In genomic region chr1:91591175-91591968, GRCh38 we compare ENCODE assay signal across 11 cellular contexts.
DNase-seq lines count a peak whose midpoint lies in the region; ATAC-seq, FAIRE-seq and TF ChIP-seq lines count a peak whose summit lies in the region.
"Had no signal": no experiment of that assay in that cellular context is flagged by ENCODE, and none has a peak within 500 bp of the region (broad histone marks: within the 10 kb centered on the region; RNA-seq: fewer than 3 reads in every experiment).

No MANE protein-coding gene starts in this region.

- no peak overlapping the region for H3K27ac ChIP-seq in right lobe of liver
- H3K27ac ChIP-seq in pancreas: no peak overlapping the region
- H3K27ac ChIP-seq: stomach had no signal

- 35% methylated on average over 13 of the region's 13 CpGs for WGBS in right lobe of liver (ENCODE audit: insufficient coverage, low coverage, low lambda C conversion rate, missing lambda C conversion rate)
- WGBS in pancreas, 2 donors: 55 to 57% methylated on average over 13 of the region's 13 CpGs

- H3K4me3 Mint-ChIP-seq in CD14-positive monocyte: peak overlapping the region; percentile 73 to 91
- H3K4me3 Mint-ChIP-seq in activated CD8-positive, alpha-beta T cell treated with anti-CD3 and anti-CD28 coated beads, Interleukin-2, amount 10 ng/mL, durations not matched to agents 7 days and 5 days: peak overlapping the region; percentile 20

- intact Hi-C loops in CD14-positive monocyte (cut with micrococcal nuclease): no loop called here
- intact Hi-C loops in right lobe of liver (cut with DNase I): no loop called here
- intact Hi-C loops in pancreas (cut with DNase I): no loop called here

- in situ Hi-C loops in GM13976 (cut with MboI; ENCODE audit: low sequenced_read_pairs, unreplicated experiment): no loop called here
- in situ Hi-C loops in ACHN (cut with HindIII; ENCODE audit: low pct_ligation_motif_present, low pct_unique_long_range_greater_than_20kb, low sequenced_read_pairs): no loop called here

- no peak for TF ChIP-seq POLR2A in right lobe of liver (IDR thresholded peaks at IDR 0.05)

- H3K36me3 Mint-ChIP-seq in CD14-positive monocyte: peaks cover 0 to 2% of the 10 kb centered on the region in 2 donors
- H3K36me3 Mint-ChIP-seq in activated CD8-positive, alpha-beta T cell treated with anti-CD3 and anti-CD28 coated beads, Interleukin-2, amount 10 ng/mL, durations not matched to agents 7 days and 5 days (ENCODE audit: low read depth): no peaks in the 10 kb centered on the region

- H3K27me3 Mint-ChIP-seq in CD14-positive monocyte (ENCODE audit: low read depth in 3 of 3): peaks cover 10 to 15% (median 12%) of the 10 kb centered on the region in 3 donors
- peaks cover 12% of the 10 kb centered on the region for H3K27me3 Mint-ChIP-seq in activated CD8-positive, alpha-beta T cell treated with anti-CD3 and anti-CD28 coated beads, Interleukin-2, amount 10 ng/mL, durations not matched to agents 7 days and 5 days (ENCODE audit: low read depth)

- H3K36me3 ChIP-seq in right lobe of liver (no peaks in the 10 kb centered on the region), pancreas (no peaks in the 10 kb centered on the region)
- H3K36me3 ChIP-seq: stomach had no signal

- POLR2A ChIA-PET in activated CD8-positive, alpha-beta T cell treated with anti-CD3 and anti-CD28 coated beads, Interleukin-2, amount 10 ng/mL, durations not matched to agents 7 days and 5 days (lab: Charles Lee): no interaction called here

- H3K27me3 ChIP-seq in right lobe of liver (no peaks in the 10 kb centered on the region), pancreas (no peaks in the 10 kb centered on the region)
- H3K27me3 ChIP-seq: stomach had no signal

- no peak for DNase-seq in CD14-positive monocyte (ENCODE audit: low spot score)
- DNase-seq in GM13976 (ENCODE audit: low spot score): peak; percentile 7
- DNase-seq in activated CD8-positive, alpha-beta T cell treated with anti-CD3 and anti-CD28 coated beads, Interleukin-2, amount 10 ng/mL, durations not matched to agents 7 days and 5 days: peak; percentile 24
- no peak for DNase-seq in right lobe of liver
- DNase-seq in pancreas: no peak
- DNase-seq in frontal cortex (ENCODE audit: low spot score in 2 of 2): no peak
- no peak for DNase-seq in ACHN
- DNase-seq: HCEC 1CT, NCI-H2029, stomach had no signal

- TF ChIP-seq CTCF in CD14-positive monocyte (IDR thresholded peaks at IDR 0.05) (no peak), GM13976 (IDR thresholded peaks at IDR 0.05; ENCODE audit: borderline replicate concordance, control extremely low read depth, extremely low read depth, insufficient read depth, missing control alignments) (no peak), right lobe of liver (IDR thresholded peaks at IDR 0.05) (no peak), pancreas (IDR thresholded peaks at IDR 0.05) (no peak)

- H3K9me3 Mint-ChIP-seq in CD14-positive monocyte: peaks cover 0 to 2% (median 0%) of the 10 kb centered on the region in 7 donors
- H3K9me3 Mint-ChIP-seq in activated CD8-positive, alpha-beta T cell treated with anti-CD3 and anti-CD28 coated beads, Interleukin-2, amount 10 ng/mL, durations not matched to agents 7 days and 5 days (ENCODE audit: insufficient read depth): no peaks in the 10 kb centered on the region

- ATAC-seq in activated CD8-positive, alpha-beta T cell treated with anti-CD3 and anti-CD28 coated beads, Interleukin-2, amount 10 ng/mL, durations not matched to agents 7 days and 5 days: peak; percentile 57
- ATAC-seq in right lobe of liver (peak; percentile 42 to 77 (median 51)), pancreas (no peak), HG02623 (IDR thresholded peaks at IDR 0.05; ENCODE audit: unreplicated experiment) (no peak)

- H3K4me1 ChIP-seq in right lobe of liver (peaks cover 0 to 10% (median 0%) of the 10 kb centered on the region in 4 donors), pancreas (no peaks in the 10 kb centered on the region)

- H3K4me1 Mint-ChIP-seq in CD14-positive monocyte: peaks cover 27% of the 10 kb centered on the region
- H3K4me1 Mint-ChIP-seq in activated CD8-positive, alpha-beta T cell treated with anti-CD3 and anti-CD28 coated beads, Interleukin-2, amount 10 ng/mL, durations not matched to agents 7 days and 5 days (ENCODE audit: low read depth): peaks cover 21% of the 10 kb centered on the region

- H3K9me3 ChIP-seq in right lobe of liver (no peaks in the 10 kb centered on the region), pancreas (no peaks in the 10 kb centered on the region)
- H3K9me3 ChIP-seq: stomach had no signal

- H3K27ac Mint-ChIP-seq in CD14-positive monocyte: peak overlapping the region in 3 of 7 donors; percentile 27 to 55 (median 43)
- peak overlapping the region; percentile 10 for H3K27ac Mint-ChIP-seq in activated CD8-positive, alpha-beta T cell treated with anti-CD3 and anti-CD28 coated beads, Interleukin-2, amount 10 ng/mL, durations not matched to agents 7 days and 5 days

- FAIRE-seq in pancreas (lab: Jason Lieb, UNC): no peak
- FAIRE-seq in frontal cortex (lab: Jason Lieb, UNC): no peak

- H3K4me3 ChIP-seq in right lobe of liver (peak overlapping the region in 1 of 3 donors; percentile 13), pancreas (no peak overlapping the region)
- H3K4me3 ChIP-seq: stomach had no signal

- CTCF ChIA-PET in activated CD8-positive, alpha-beta T cell treated with anti-CD3 and anti-CD28 coated beads, Interleukin-2, amount 10 ng/mL, durations not matched to agents 7 days and 5 days (lab: Charles Lee): interaction anchor here (0.7 to 1.1 kb wide), 2 partner anchors 11 to 66 kb away, joined by 3 read pairs; no protein-coding TSS in a partner anchor

Comparison
In these comparisons a context has a peak if more than half of its experiments do, and no peak if none do; other contexts are left out.
1. DNase-seq: peak in GM13976 (single experiment) and activated CD8-positive, alpha-beta T cell treated with anti-CD3 and anti-CD28 coated beads, Interleukin-2, amount 10 ng/mL, durations not matched to agents 7 days and 5 days (single experiment); none in CD14-positive monocyte (single experiment), right lobe of liver (0 of 3), pancreas (0 of 6), frontal cortex (0 of 2) and ACHN (single experiment).
2. ATAC-seq: peak in activated CD8-positive, alpha-beta T cell treated with anti-CD3 and anti-CD28 coated beads, Interleukin-2, amount 10 ng/mL, durations not matched to agents 7 days and 5 days (single experiment) and right lobe of liver (4 of 4); none in pancreas (0 of 4) and HG02623 (single experiment).